ENCODE assay signal across 9 cellular contexts in genomic region chr22:36377022-36377631, GRCh38. TPM values are rescaled to one million over a fixed set of nuclear protein-coding genes. Genes with fewer than 3 reads are reported as not detected.
DNase-seq lines count a peak whose midpoint lies in the region; ATAC-seq and TF ChIP-seq lines count a peak whose summit lies in the region.
"Had no signal": no experiment of that assay in that cellular context is flagged by ENCODE, and none has a peak within 500 bp of the region (broad histone marks: within the 10 kb centered on the region; RNA-seq: fewer than 3 reads in every experiment).

No MANE protein-coding gene starts in this region.

- peak; percentile 75 for ATAC-seq in CD8-positive, alpha-beta T cell
- no peak for ATAC-seq in omental fat pad (ENCODE audit: low FRiP score)
- no peak for ATAC-seq in GM21390 (IDR thresholded peaks at IDR 0.05; ENCODE audit: unreplicated experiment)
- ATAC-seq in aorta (ENCODE audit: low FRiP score), result no peak

- peak overlapping the region; percentile 19 for H3K4me3 ChIP-seq in CD8-positive, alpha-beta T cell (ENCODE audit: low read depth, low read length)
- H3K4me3 ChIP-seq in ascending aorta, result peak overlapping the region in 1 of 2 donors; percentile 92
- no peak overlapping the region for H3K4me3 ChIP-seq in muscle layer of duodenum (ENCODE audit: low read depth in 1 of 2, low read length in 2 of 2)
- H3K4me3 ChIP-seq in aorta (ENCODE audit: low read length in 2 of 2), result no peak overlapping the region

- 52 to 54% methylated on average over 14 of the region's 14 CpGs for WGBS in aorta, 2 donors

- peak in 3 of 7 experiments; percentile 56 to 64 (median 62) for DNase-seq in CD8-positive, alpha-beta T cell
- DNase-seq in ascending aorta (ENCODE audit: low spot score in 2 of 2) (no peak), omental fat pad (ENCODE audit: low spot score) (no peak), posterior cingulate gyrus (no peak), aorta (no peak)
- DNase-seq: left cardiac atrium had no signal

- TF ChIP-seq CTCF in CD8-positive, alpha-beta T cell (IDR thresholded peaks at IDR 0.05), result no peak
- TF ChIP-seq CTCF in ascending aorta (IDR thresholded peaks at IDR 0.05) (no peak), omental fat pad (IDR thresholded peaks at IDR 0.05) (no peak)

- H3K4me1 ChIP-seq in CD8-positive, alpha-beta T cell (ENCODE audit: insufficient read depth, low read length), result peaks cover 97% of the 10 kb centered on the region
- H3K4me1 ChIP-seq in ascending aorta, result peaks cover 64 to 95% of the 10 kb centered on the region in 2 donors
- peaks cover 18 to 89% of the 10 kb centered on the region in 2 donors for H3K4me1 ChIP-seq in muscle layer of duodenum (ENCODE audit: control insufficient read depth in 1 of 2, insufficient read depth in 2 of 2, low read length in 2 of 2)
- H3K4me1 ChIP-seq in aorta (ENCODE audit: control insufficient read depth in 1 of 2, insufficient read depth in 2 of 2, low read length in 2 of 2), result peaks cover 8 to 13% of the 10 kb centered on the region in 2 donors

- peak overlapping the region; percentile 70 for H3K27ac ChIP-seq in CD8-positive, alpha-beta T cell (ENCODE audit: low read depth, low read length)
- H3K27ac ChIP-seq in ascending aorta (peak overlapping the region; percentile 70 to 99), muscle layer of duodenum (ENCODE audit: low read length) (peak overlapping the region; percentile 32), aorta (ENCODE audit: low read depth in 1 of 2, low read length in 2 of 2) (peak overlapping the region in 1 of 2 donors; percentile 48)

- intact Hi-C loops in CD8-positive, alpha-beta T cell (cut with DNase I, micrococcal nuclease), result loop anchor here (1.0 kb wide), 2 partner anchors 8 to 12 kb away; no protein-coding TSS in a partner anchor
- intact Hi-C loops in ascending aorta (cut with DNase I) (no loop called here), posterior cingulate gyrus (cut with DNase I) (no loop called here), aorta (cut with DNase I) (no loop called here)

- H3K4me1 Mint-ChIP-seq in CD8-positive, alpha-beta T cell (ENCODE audit: low read depth), result peaks cover 85% of the 10 kb centered on the region
- H3K4me1 Mint-ChIP-seq in IgD-negative memory B cell, result peaks cover 63 to 67% (median 66%) of the 10 kb centered on the region in 3 donors

- peaks cover 57% of the 10 kb centered on the region for H3K36me3 Mint-ChIP-seq in CD8-positive, alpha-beta T cell
- H3K36me3 Mint-ChIP-seq in IgD-negative memory B cell, result peaks cover 12% of the 10 kb centered on the region

- no peaks in the 10 kb centered on the region for H3K27me3 Mint-ChIP-seq in CD8-positive, alpha-beta T cell (ENCODE audit: low read depth)
- H3K27me3 Mint-ChIP-seq in IgD-negative memory B cell, result no peaks in the 10 kb centered on the region

- H3K9me3 ChIP-seq in CD8-positive, alpha-beta T cell (ENCODE audit: low read length), result no peaks in the 10 kb centered on the region
- no peaks in the 10 kb centered on the region for H3K9me3 ChIP-seq in ascending aorta
- H3K9me3 ChIP-seq in muscle layer of duodenum (ENCODE audit: control insufficient read depth in 1 of 2, low read length in 2 of 2), result no peaks in the 10 kb centered on the region
- H3K9me3 ChIP-seq in aorta (ENCODE audit: control insufficient read depth, low read length), result no peaks in the 10 kb centered on the region

- CTCF ChIA-PET in CD8-positive, alpha-beta T cell (lab: Charles Lee), result interaction anchor here (0.8 to 6.9 kb wide), 16 partner anchors 9 to 109 kb away, joined by 3 to 53 read pairs (median 4); partner anchors contain the start of genes MYH9 and TXN2

- no peaks in the 10 kb centered on the region for H3K9me3 Mint-ChIP-seq in CD8-positive, alpha-beta T cell
- no peaks in the 10 kb centered on the region for H3K9me3 Mint-ChIP-seq in IgD-negative memory B cell

- no peaks in the 10 kb centered on the region for H3K27me3 ChIP-seq in CD8-positive, alpha-beta T cell (ENCODE audit: insufficient read depth, low read length)
- H3K27me3 ChIP-seq in ascending aorta, result no peaks in the 10 kb centered on the region
- no peaks in the 10 kb centered on the region for H3K27me3 ChIP-seq in muscle layer of duodenum (ENCODE audit: low read depth, low read length)
- H3K27me3 ChIP-seq in aorta (ENCODE audit: control insufficient read depth in 1 of 2, insufficient read depth in 2 of 2, low read length in 1 of 2), result no peaks in the 10 kb centered on the region

- peak overlapping the region; percentile 79 for H3K4me3 Mint-ChIP-seq in CD8-positive, alpha-beta T cell
- H3K4me3 Mint-ChIP-seq in IgD-negative memory B cell, result peak overlapping the region; percentile 63 to 93 (median 88)

- peak overlapping the region; percentile 99 for H3K27ac Mint-ChIP-seq in CD8-positive, alpha-beta T cell
- H3K27ac Mint-ChIP-seq in IgD-negative memory B cell, result peak overlapping the region; percentile 91 to 99 (median 98)

- peaks cover 6% of the 10 kb centered on the region for H3K36me3 ChIP-seq in CD8-positive, alpha-beta T cell (ENCODE audit: insufficient read depth, low read length)
- H3K36me3 ChIP-seq in ascending aorta, result peaks cover 13 to 33% of the 10 kb centered on the region in 2 donors
- peaks cover 4 to 9% of the 10 kb centered on the region in 2 donors for H3K36me3 ChIP-seq in muscle layer of duodenum (ENCODE audit: control insufficient read depth in 1 of 2, insufficient read depth in 2 of 2, low read length in 2 of 2)
- peaks cover 0 to 2% of the 10 kb centered on the region in 2 donors for H3K36me3 ChIP-seq in aorta (ENCODE audit: control insufficient read depth in 1 of 2, insufficient read depth in 2 of 2, low read length in 1 of 2)

- POLR2A ChIA-PET in CD8-positive, alpha-beta T cell (lab: Charles Lee), result interaction anchor here (0.6 to 6.7 kb wide), 18 partner anchors 9 to 92 kb away, joined by 3 to 79 read pairs (median 8); partner anchors contain the start of gene MYH9

RNA-seq across cellular contexts. Expression of gene MYH9, which starts 10.6 kb away (rescaled TPM):
- 100 to 1,000 TPM; 703 to 757 TPM for total RNA-seq in CD8-positive, alpha-beta T cell
- polyA plus RNA-seq in IgD-negative memory B cell (231 TPM), aorta (100 to 1,000 TPM; 170 to 572 TPM)
- total RNA-seq in ascending aorta (1,114 TPM), omental fat pad (100 to 1,000 TPM; 225 to 463 (median 370) TPM), aorta (1,000 to 10,000 TPM; 1,564 to 1,890 TPM)

Comparison
In these comparisons a context has a peak if more than half of its experiments do, and no peak if none do; other contexts are left out.
1. intact Hi-C loops: an anchor here in CD8-positive, alpha-beta T cell (1.0 kb wide); none called in ascending aorta, posterior cingulate gyrus and aorta.